Comparison of ENCODE assay signal across 8 cellular contexts in the genomic region with DNA sequence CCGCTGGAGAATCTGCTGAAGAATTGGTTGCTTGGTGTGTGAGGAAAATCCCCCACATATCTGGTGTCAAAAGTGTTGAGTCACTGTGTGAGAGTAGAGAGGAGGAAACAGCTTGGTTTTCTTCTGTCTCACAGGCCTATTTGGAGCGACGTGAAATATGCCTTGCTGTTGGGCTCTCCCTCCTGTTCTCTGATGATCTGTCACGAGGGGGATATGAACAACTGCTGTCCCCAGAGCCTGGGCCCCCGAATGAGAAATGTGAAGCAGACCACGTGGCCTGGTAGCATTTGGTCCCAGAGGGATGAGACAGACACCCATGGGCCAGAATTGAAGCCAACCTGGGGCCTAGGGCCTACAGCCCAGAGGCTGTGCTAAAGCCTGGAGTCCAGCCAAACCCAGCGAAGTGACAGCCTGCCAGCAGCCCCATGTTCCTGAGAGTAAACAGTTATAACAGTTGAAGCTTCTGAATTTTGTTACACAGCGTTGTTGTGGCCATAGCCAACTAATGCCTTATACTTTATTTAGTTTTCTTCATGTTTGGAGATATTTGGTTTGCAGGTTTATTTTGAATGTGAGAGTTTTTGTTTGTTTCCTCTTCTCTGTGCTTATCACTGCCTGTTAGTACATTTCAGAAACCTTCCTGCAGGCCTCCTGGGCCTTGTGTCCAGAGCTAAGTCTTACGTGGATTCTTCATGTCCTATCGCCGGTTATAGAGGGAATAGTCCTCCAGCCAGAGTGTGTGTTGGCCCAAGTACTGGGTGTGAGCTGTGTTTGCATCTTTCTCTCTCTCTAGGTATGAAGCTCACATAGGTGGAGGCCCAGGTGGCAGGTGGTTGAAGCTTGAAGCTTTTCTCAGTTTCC. TPM values are rescaled to one million over a fixed set of nuclear protein-coding genes. Genes with fewer than 3 reads are reported as not detected.
DNase-seq lines count a peak whose midpoint lies in the region; ATAC-seq, FAIRE-seq and TF ChIP-seq lines count a peak whose summit lies in the region.

No MANE protein-coding gene starts in this region.

- FAIRE-seq in pancreas (lab: Jason Lieb, UNC), result no peak

- H3K27me3 ChIP-seq in GM06990 (replicated peaks; ENCODE audit: control insufficient read depth, insufficient read depth, low read length), result no peaks in the 10 kb centered on the region
- no peaks in the 10 kb centered on the region for H3K27me3 ChIP-seq in HL-60 (ENCODE audit: insufficient read depth, poor library complexity, severe bottlenecking)
- no peaks in the 10 kb centered on the region for H3K27me3 ChIP-seq in dorsolateral prefrontal cortex
- H3K27me3 ChIP-seq in pancreas, result no peaks in the 10 kb centered on the region

- no peaks in the 10 kb centered on the region for H3K36me3 ChIP-seq in GM06990 (ENCODE audit: control insufficient read depth, insufficient read depth, low read length)
- H3K36me3 ChIP-seq in pancreas, result no peaks in the 10 kb centered on the region

- no peak for TF ChIP-seq CTCF in GM06990 (IDR thresholded peaks at IDR 0.05; ENCODE audit: insufficient read depth, low read length, poor library complexity, severe bottlenecking)
- TF ChIP-seq CTCF in HL-60 (IDR thresholded peaks at IDR 0.05; ENCODE audit: insufficient read depth, low read length), result no peak
- TF ChIP-seq CTCF in dorsolateral prefrontal cortex (IDR thresholded peaks at IDR 0.05 in 54 of 56, conservative IDR thresholded peaks at IDR 0.05 in 2 of 56; ENCODE audit: low read depth in 1 of 56, partially characterized antibody in 56 of 56), result no peak
- no peak for TF ChIP-seq CTCF in pancreas (IDR thresholded peaks at IDR 0.05)

- peak overlapping the region; percentile 66 for H3K27ac ChIP-seq in HL-60 (replicated peaks)
- H3K27ac ChIP-seq in dorsolateral prefrontal cortex, result peak overlapping the region in 33 of 59 donors; percentile 0 to 71 (median 38)
- H3K27ac ChIP-seq in pancreas, result no peak overlapping the region

- H3K4me1 ChIP-seq in pancreas, result peaks cover 0 to 4% (median under 1%) of the 10 kb centered on the region in 3 donors

- DNase-seq in GM06990 (ENCODE audit: extremely low read depth, insufficient read length), result peak; percentile 49
- DNase-seq in HL-60 (ENCODE audit: low read depth in 1 of 2, low spot score in 1 of 2), result peak in 1 of 2 experiments; percentile 74
- peak in 5 of 10 donors; percentile 26 to 52 (median 42) for DNase-seq in dorsolateral prefrontal cortex
- peak; percentile 14 to 64 (median 39) for DNase-seq in pancreas
- DNase-seq in DMS153 treated with DMSO at 0.1 percent for 48 hours (lab: John Stamatoyannopoulos, UW; ENCODE audit: unreplicated experiment), result no peak
- no peak for DNase-seq in NCI-H146 (lab: John Stamatoyannopoulos, UW)
- DNase-seq in LoVo (ENCODE audit: low spot score), result no peak

- H3K9me3 ChIP-seq in pancreas, result no peaks in the 10 kb centered on the region

- intact Hi-C loops in dorsolateral prefrontal cortex (cut with DNase I), result no loop called here
- intact Hi-C loops in pancreas (cut with DNase I), result no loop called here

- 69 to 72% methylated on average over 11 of the region's 11 CpGs for WGBS in pancreas, 2 donors

- H3K4me3 ChIP-seq in GM06990 (replicated peaks; ENCODE audit: low read depth, low read length) (no peak overlapping the region), HL-60 (replicated peaks; ENCODE audit: insufficient read depth, low read length) (no peak overlapping the region), dorsolateral prefrontal cortex (no peak overlapping the region), pancreas (no peak overlapping the region)

- ATAC-seq in GM21515 (IDR thresholded peaks at IDR 0.05; ENCODE audit: unreplicated experiment) (peak; percentile 91), pancreas (peak in 3 of 4 donors; percentile 70 to 75 (median 73))

RNA-seq across cellular contexts. Expression of gene COLEC12, which starts 18.7 kb away (rescaled TPM):
- total RNA-seq in dorsolateral prefrontal cortex, result 10 to 100 TPM in 76 of 120 experiments, 1 to 10 TPM in 44; 5.5 to 34.4 (median 11.3) TPM
- total RNA-seq in pancreas, result 1 to 10 TPM in 4 of 6 donors, under 1 TPM in 2; 0.56 to 5.5 (median 2.5) TPM
- polyA plus RNA-seq in pancreas, result under 1 TPM; 0.35 to 0.76 TPM

Comparison
In these comparisons a context has a peak if more than half of its experiments do, and no peak if none do; other contexts are left out.
1. DNase-seq: peak in GM06990 (single experiment) and pancreas (6 of 6); none in DMS153 treated with DMSO at 0.1 percent for 48 hours (single experiment), NCI-H146 (single experiment) and LoVo (single experiment).
2. H3K27ac ChIP-seq: peak in HL-60 (single experiment) and dorsolateral prefrontal cortex (33 of 59); none in pancreas (0 of 4).